7 cellular contexts compared by ENCODE assay signal in the genomic region with DNA sequence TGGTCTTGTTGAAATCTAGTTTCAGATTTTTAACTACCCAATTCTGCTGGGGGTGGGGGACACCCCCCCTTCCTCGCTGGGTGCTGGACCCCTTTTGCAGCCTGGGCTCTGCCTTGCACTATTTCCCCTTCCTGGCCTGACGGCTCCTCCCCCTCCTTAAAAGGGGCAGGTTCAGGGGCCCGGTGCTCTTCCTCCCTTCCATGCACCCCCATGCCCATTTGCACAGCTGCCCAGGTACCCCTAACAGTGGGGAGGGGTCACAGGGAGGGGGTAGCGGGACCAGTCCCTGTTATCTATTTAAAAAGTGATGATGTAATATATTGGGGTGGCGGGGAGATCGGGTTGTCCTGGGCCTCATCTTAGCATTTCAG. TPM values are rescaled to one million over a fixed set of nuclear protein-coding genes. Genes with fewer than 3 reads are reported as not detected.
DNase-seq lines count a peak whose midpoint lies in the region; ATAC-seq and TF ChIP-seq lines count a peak whose summit lies in the region.

No MANE protein-coding gene starts in this region.

- peaks cover 29% of the 10 kb centered on the region for H3K36me3 ChIP-seq in HAP-1 (replicated peaks)

- H3K27ac Mint-ChIP-seq in T-helper 17 cell: peak overlapping the region; percentile 88
- H3K27ac Mint-ChIP-seq in glutamatergic neuron (ENCODE audit: unreplicated experiment): peak overlapping the region; percentile 84
- H3K27ac Mint-ChIP-seq in stimulated activated naive B cell treated with anti-CD40 and anti-IgM and Interleukin-4, amounts not matched to agents 10 μg/mL and 1 μg/mL and 100 μg/mL, for 72 hours: peak overlapping the region; percentile 82

- H3K4me3 ChIP-seq in HAP-1: peak overlapping the region; percentile 26; the same call in 1 of the 2 replicates

- TF ChIP-seq CTCF in glutamatergic neuron (IDR thresholded peaks at IDR 0.05; ENCODE audit: partially characterized antibody, unreplicated experiment): no peak

- H3K9me3 Mint-ChIP-seq in glutamatergic neuron (ENCODE audit: unreplicated experiment): peaks cover 12% of the 10 kb centered on the region
- no peaks in the 10 kb centered on the region for H3K9me3 Mint-ChIP-seq in stimulated activated naive B cell treated with anti-CD40 and anti-IgM and Interleukin-4, amounts not matched to agents 10 μg/mL and 1 μg/mL and 100 μg/mL, for 72 hours

- H3K36me3 Mint-ChIP-seq in T-helper 17 cell (ENCODE audit: low read depth) (peaks cover 2% of the 10 kb centered on the region), glutamatergic neuron (ENCODE audit: unreplicated experiment) (no peaks in the 10 kb centered on the region)
- H3K36me3 Mint-ChIP-seq in stimulated activated naive B cell treated with anti-CD40 and anti-IgM and Interleukin-4, amounts not matched to agents 10 μg/mL and 1 μg/mL and 100 μg/mL, for 72 hours: peaks cover 16 to 27% of the 10 kb centered on the region in 2 donors

- H3K4me1 Mint-ChIP-seq in T-helper 17 cell (peaks cover 54% of the 10 kb centered on the region), glutamatergic neuron (ENCODE audit: low read depth, unreplicated experiment) (peaks cover 19% of the 10 kb centered on the region)
- H3K4me1 Mint-ChIP-seq in stimulated activated naive B cell treated with anti-CD40 and anti-IgM and Interleukin-4, amounts not matched to agents 10 μg/mL and 1 μg/mL and 100 μg/mL, for 72 hours: peaks cover 41 to 83% of the 10 kb centered on the region in 2 donors

- H3K4me1 ChIP-seq in HAP-1: peaks cover 9% of the 10 kb centered on the region

- in situ Hi-C loops in HAP-1 (cut with MboI; ENCODE audit: low sequenced_read_pairs): no loop called here

- peak; percentile 1 for ATAC-seq in T-helper 17 cell
- peak; percentile 19 to 26 for ATAC-seq in stimulated activated naive B cell treated with anti-CD40 and anti-IgM and Interleukin-4, amounts not matched to agents 10 μg/mL and 1 μg/mL and 100 μg/mL, for 72 hours (replicated peaks)
- ATAC-seq in GM18520 (IDR thresholded peaks at IDR 0.05; ENCODE audit: unreplicated experiment): no peak

- H3K4me3 Mint-ChIP-seq in T-helper 17 cell (peak overlapping the region; percentile 58), glutamatergic neuron (ENCODE audit: unreplicated experiment) (peak overlapping the region; percentile 71)
- peak overlapping the region; percentile 78 to 85 for H3K4me3 Mint-ChIP-seq in stimulated activated naive B cell treated with anti-CD40 and anti-IgM and Interleukin-4, amounts not matched to agents 10 μg/mL and 1 μg/mL and 100 μg/mL, for 72 hours

- DNase-seq in HAP-1 (ENCODE audit: low spot score in 2 of 2): no peak
- DNase-seq in T-helper 17 cell: no peak
- DNase-seq in glutamatergic neuron: no peak
- no peak for DNase-seq in stimulated activated naive B cell treated with anti-CD40 and anti-IgM and Interleukin-4, amounts not matched to agents 10 μg/mL and 1 μg/mL and 100 μg/mL, for 72 hours
- DNase-seq in stimulated activated CD4-positive, alpha-beta T cell treated with anti-CD3 and anti-CD28 coated beads, Interleukin-2, amount 100 ng/mL, for 24 hours: no peak
- no peak for DNase-seq in SKM-1 (lab: John Stamatoyannopoulos, UW; ENCODE audit: unreplicated experiment)

- no peaks in the 10 kb centered on the region for H3K27me3 Mint-ChIP-seq in T-helper 17 cell
- peaks cover 12% of the 10 kb centered on the region for H3K27me3 Mint-ChIP-seq in glutamatergic neuron (ENCODE audit: unreplicated experiment)
- H3K27me3 Mint-ChIP-seq in stimulated activated naive B cell treated with anti-CD40 and anti-IgM and Interleukin-4, amounts not matched to agents 10 μg/mL and 1 μg/mL and 100 μg/mL, for 72 hours: no peaks in the 10 kb centered on the region

- no peaks in the 10 kb centered on the region for H3K27me3 ChIP-seq in HAP-1 (ENCODE audit: low read depth)

- H3K9me3 ChIP-seq in HAP-1 (no peaks in the 10 kb centered on the region), T-helper 17 cell (ENCODE audit: control insufficient read depth, low read length, poor library complexity, severe bottlenecking) (no peaks in the 10 kb centered on the region)

RNA-seq across cellular contexts. Expression of a gene that starts 15.3 kb away (rescaled TPM):
- 10 to 100 TPM; 63.8 to 73.6 TPM for total RNA-seq in T-helper 17 cell
- total RNA-seq in glutamatergic neuron (ENCODE audit: unreplicated experiment): 8.1 TPM

RNA-seq across cellular contexts. Expression of a gene that starts 15.7 kb away (rescaled TPM):
- total RNA-seq in T-helper 17 cell (1 to 10 TPM in 1 of 2 donors, under 1 TPM in 1; 0.94 to 1.3 TPM), glutamatergic neuron (ENCODE audit: unreplicated experiment) (0.64 TPM)

RNA-seq across cellular contexts. Expression of a gene that starts 15.7 kb away (rescaled TPM):
- total RNA-seq in T-helper 17 cell (under 1 TPM; 0.23 to 0.57 TPM), glutamatergic neuron (ENCODE audit: unreplicated experiment) (not detected)

RNA-seq across cellular contexts. Expression of a gene that starts 24.5 kb away (rescaled TPM):
- total RNA-seq in T-helper 17 cell (not detected), glutamatergic neuron (ENCODE audit: unreplicated experiment) (1.3 TPM)

RNA-seq across cellular contexts. Expression of a gene that starts 33.2 kb away (rescaled TPM):
- 10 to 100 TPM; 30.3 to 33.8 TPM for total RNA-seq in T-helper 17 cell
- total RNA-seq in glutamatergic neuron (ENCODE audit: unreplicated experiment): 7.6 TPM
